In genomic region chr12:54421175-54421872, GRCh38 we compare ENCODE assay signal across 1 cellular context.
TF ChIP-seq lines count a peak whose summit lies in the region.

No MANE protein-coding gene starts in this region.

TF ChIP-seq in GM23338, 12 proteins besides CTCF, POLR2A, EP300 and RAD21:
- no peak for TF ChIP-seq NANOG (IDR thresholded peaks at IDR 0.05; ENCODE audit: borderline replicate concordance)
- TF ChIP-seq EZH2phosphoT487 (IDR thresholded peaks at IDR 0.05; ENCODE audit: unreplicated experiment), result no peak
- TF ChIP-seq ZNF331 (CRISPR knock-in tag; IDR thresholded peaks at IDR 0.05; ENCODE audit: low read depth), result no peak
- no peak for TF ChIP-seq CREB1 (CRISPR knock-in tag; IDR thresholded peaks at IDR 0.05; ENCODE audit: low read depth)
- TF ChIP-seq ZNF114 (CRISPR knock-in tag; IDR thresholded peaks at IDR 0.05), result no peak
- no peak for TF ChIP-seq STAT1 (IDR thresholded peaks at IDR 0.05; ENCODE audit: unreplicated experiment)
- TF ChIP-seq ETS1 (IDR thresholded peaks at IDR 0.05), result no peak
- no peak for TF ChIP-seq ZNF462 (CRISPR knock-in tag; IDR thresholded peaks at IDR 0.05)
